In the genomic region with DNA sequence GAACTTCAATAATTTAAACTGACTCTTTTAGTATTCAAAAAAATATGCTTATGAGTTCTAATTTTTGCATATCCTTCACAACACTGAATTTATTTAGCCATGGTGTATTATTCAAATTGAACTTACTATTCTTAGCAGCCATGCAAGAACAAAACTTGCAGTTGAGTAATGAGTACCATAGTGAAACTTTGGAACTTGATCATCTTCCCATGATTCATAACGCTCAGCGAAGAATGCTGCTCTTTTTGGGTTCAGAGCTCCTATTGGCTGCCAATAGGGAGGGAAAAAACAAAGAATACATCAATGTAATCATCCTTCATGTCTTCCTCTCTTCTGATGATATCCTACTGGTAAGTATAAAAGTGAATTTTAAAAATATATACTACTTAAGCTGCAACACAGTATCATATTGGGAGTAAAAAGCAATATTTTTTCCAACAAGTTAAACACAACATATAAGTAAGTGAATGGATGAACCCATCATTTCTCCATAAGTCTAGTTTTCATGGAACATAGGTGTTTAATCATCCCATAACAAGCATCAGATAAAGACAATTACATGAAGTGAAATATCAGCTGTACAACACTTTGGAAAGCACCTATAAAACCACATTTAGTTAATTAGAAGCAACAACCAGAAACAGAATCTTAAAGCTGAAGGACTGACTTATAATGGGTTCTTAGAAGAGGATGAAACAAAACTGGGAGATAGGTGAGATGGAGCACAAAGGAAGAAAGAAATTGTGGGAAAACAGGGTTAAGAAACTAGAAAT, we compare ENCODE assay signal across 25 cellular contexts.
DNase-seq lines count a peak whose midpoint lies in the region; ATAC-seq and TF ChIP-seq lines count a peak whose summit lies in the region.
"Had no signal": no experiment of that assay in that cellular context is flagged by ENCODE, and none has a peak within 500 bp of the region (broad histone marks: within the 10 kb centered on the region; RNA-seq: fewer than 3 reads in every experiment).

No MANE protein-coding gene starts in this region.

- no peak overlapping the region for H3K4me3 Mint-ChIP-seq in activated naive CD4-positive, alpha-beta T cell treated with anti-CD3 and anti-CD28 coated beads, Interleukin-2, amount 50 U/mL, for 24 hours
- H3K4me3 Mint-ChIP-seq in activated T-helper 1 cell treated with anti-CD3 and anti-CD28 coated beads, Interleukin-12 subunit alpha, Interleukin-12 subunit beta, Interleukin-2, Interleukin-4 antibody, amounts not matched to agents 30 ng/mL and 10 ng/mL and 1 ng/mL, durations not matched to agents 14 hours and 24 hours and 36 hours, result no peak overlapping the region
- no peak overlapping the region for H3K4me3 Mint-ChIP-seq in stimulated activated effector memory CD8-positive, alpha-beta T cell treated with anti-CD3 and anti-CD28 coated beads, Interleukin-12 subunit alpha, Interleukin-12 subunit beta, amount 100 ng/mL, for 72 hours
- H3K4me3 Mint-ChIP-seq: mesothelial cell of epicardium; naive thymus-derived CD4-positive, alpha-beta T cell had no signal

- H3K9me3 ChIP-seq in esophagus squamous epithelium, result no peaks in the 10 kb centered on the region
- H3K9me3 ChIP-seq: Caco-2, MG63, testis had no signal

- ATAC-seq in HG03378 (IDR thresholded peaks at IDR 0.05; ENCODE audit: unreplicated experiment), result peak; percentile 53
- peak; percentile 99 for ATAC-seq in stimulated activated effector memory CD8-positive, alpha-beta T cell treated with anti-CD3 and anti-CD28 coated beads, Interleukin-12 subunit alpha, Interleukin-12 subunit beta, amount 100 ng/mL, for 72 hours
- ATAC-seq: left ventricle myocardium superior; naive thymus-derived CD4-positive, alpha-beta T cell had no signal

- no peaks in the 10 kb centered on the region for H3K27me3 Mint-ChIP-seq in activated naive CD4-positive, alpha-beta T cell treated with anti-CD3 and anti-CD28 coated beads, Interleukin-2, amount 50 U/mL, for 24 hours
- H3K27me3 Mint-ChIP-seq in activated T-helper 1 cell treated with anti-CD3 and anti-CD28 coated beads, Interleukin-12 subunit alpha, Interleukin-12 subunit beta, Interleukin-2, Interleukin-4 antibody, amounts not matched to agents 30 ng/mL and 10 ng/mL and 1 ng/mL, durations not matched to agents 14 hours and 24 hours and 36 hours (ENCODE audit: insufficient read depth), result no peaks in the 10 kb centered on the region
- H3K27me3 Mint-ChIP-seq: naive thymus-derived CD4-positive, alpha-beta T cell had no signal

- intact Hi-C loops in activated T-helper 1 cell treated with anti-CD3 and anti-CD28 coated beads, Interleukin-12 subunit alpha, Interleukin-12 subunit beta, Interleukin-2, Interleukin-4 antibody, amounts not matched to agents 30 ng/mL and 10 ng/mL and 1 ng/mL, durations not matched to agents 14 hours and 24 hours and 36 hours (cut with micrococcal nuclease), result loop anchor here (1.0 to 5.0 kb wide), 6 partner anchors 35 to 661 kb away; partner anchors contain the start of gene RPS3A
- intact Hi-C loops in esophagus squamous epithelium (cut with DNase I), result no loop called here

- H3K9me3 Mint-ChIP-seq in activated naive CD4-positive, alpha-beta T cell treated with anti-CD3 and anti-CD28 coated beads, Interleukin-2, amount 50 U/mL, for 24 hours, result no peaks in the 10 kb centered on the region
- no peaks in the 10 kb centered on the region for H3K9me3 Mint-ChIP-seq in activated T-helper 1 cell treated with anti-CD3 and anti-CD28 coated beads, Interleukin-12 subunit alpha, Interleukin-12 subunit beta, Interleukin-2, Interleukin-4 antibody, amounts not matched to agents 30 ng/mL and 10 ng/mL and 1 ng/mL, durations not matched to agents 14 hours and 24 hours and 36 hours
- peaks cover 2% of the 10 kb centered on the region for H3K9me3 Mint-ChIP-seq in stimulated activated effector memory CD8-positive, alpha-beta T cell treated with anti-CD3 and anti-CD28 coated beads, Interleukin-12 subunit alpha, Interleukin-12 subunit beta, amount 100 ng/mL, for 72 hours

- peaks cover 13% of the 10 kb centered on the region for H3K4me1 Mint-ChIP-seq in activated naive CD4-positive, alpha-beta T cell treated with anti-CD3 and anti-CD28 coated beads, Interleukin-2, amount 50 U/mL, for 24 hours
- peaks cover 13% of the 10 kb centered on the region for H3K4me1 Mint-ChIP-seq in activated T-helper 1 cell treated with anti-CD3 and anti-CD28 coated beads, Interleukin-12 subunit alpha, Interleukin-12 subunit beta, Interleukin-2, Interleukin-4 antibody, amounts not matched to agents 30 ng/mL and 10 ng/mL and 1 ng/mL, durations not matched to agents 14 hours and 24 hours and 36 hours (ENCODE audit: low read depth)
- H3K4me1 Mint-ChIP-seq in stimulated activated effector memory CD8-positive, alpha-beta T cell treated with anti-CD3 and anti-CD28 coated beads, Interleukin-12 subunit alpha, Interleukin-12 subunit beta, amount 100 ng/mL, for 72 hours, result peaks cover 25% of the 10 kb centered on the region
- H3K4me1 Mint-ChIP-seq: mesothelial cell of epicardium had no signal

- H3K36me3 ChIP-seq in esophagus squamous epithelium, result peaks cover 0 to 11% (median 0%) of the 10 kb centered on the region in 3 donors
- H3K36me3 ChIP-seq: brain microvascular endothelial cell, MG63 had no signal

- peak overlapping the region; percentile 1 for H3K27ac Mint-ChIP-seq in activated naive CD4-positive, alpha-beta T cell treated with anti-CD3 and anti-CD28 coated beads, Interleukin-2, amount 50 U/mL, for 24 hours
- H3K27ac Mint-ChIP-seq in activated T-helper 1 cell treated with anti-CD3 and anti-CD28 coated beads, Interleukin-12 subunit alpha, Interleukin-12 subunit beta, Interleukin-2, Interleukin-4 antibody, amounts not matched to agents 30 ng/mL and 10 ng/mL and 1 ng/mL, durations not matched to agents 14 hours and 24 hours and 36 hours, result peak overlapping the region; percentile 1
- H3K27ac Mint-ChIP-seq in stimulated activated effector memory CD8-positive, alpha-beta T cell treated with anti-CD3 and anti-CD28 coated beads, Interleukin-12 subunit alpha, Interleukin-12 subunit beta, amount 100 ng/mL, for 72 hours, result no peak overlapping the region
- H3K27ac Mint-ChIP-seq: mesothelial cell of epicardium; naive thymus-derived CD4-positive, alpha-beta T cell had no signal

- no peak for DNase-seq in activated naive CD4-positive, alpha-beta T cell treated with anti-CD3 and anti-CD28 coated beads, Interleukin-2, amount 50 U/mL, for 16 hours
- DNase-seq in activated T-helper 1 cell treated with anti-CD3 and anti-CD28 coated beads, Interleukin-12 subunit alpha, Interleukin-12 subunit beta, Interleukin-2, Interleukin-4 antibody, amounts not matched to agents 30 ng/mL and 10 ng/mL and 1 ng/mL, durations not matched to agents 14 hours and 24 hours and 36 hours (ENCODE audit: low spot score), result no peak
- no peak for DNase-seq in stimulated activated effector memory CD8-positive, alpha-beta T cell treated with anti-CD3 and anti-CD28 coated beads, Interleukin-12 subunit alpha, Interleukin-12 subunit beta, amount 100 ng/mL, for 72 hours (ENCODE audit: low spot score in 2 of 2)
- no peak for DNase-seq in DMS153 (lab: John Stamatoyannopoulos, UW)
- DNase-seq in esophagus squamous epithelium (lab: John Stamatoyannopoulos, UW), result no peak
- DNase-seq: brain microvascular endothelial cell; Caco-2; DMS79 treated with DMSO at 0.1 percent for 48 hours; dorsolateral prefrontal cortex; GF-D8; H7; islet precursor cell; left ventricle myocardium superior; MG63; naive thymus-derived CD4-positive, alpha-beta T cell; NCI-H2029 treated with DMSO at 0.1 percent for 48 hours; NCI-H2227 treated with DMSO at 0.1 percent for 48 hours; occipital lobe; SW 1271; T1000; testis had no signal

- TF ChIP-seq CTCF in esophagus squamous epithelium (IDR thresholded peaks at IDR 0.05), result no peak

- H3K27ac ChIP-seq in esophagus squamous epithelium, result no peak overlapping the region
- H3K27ac ChIP-seq: brain microvascular endothelial cell, C4-2B, dorsolateral prefrontal cortex, testis had no signal

- no peak for TF ChIP-seq POLR2A in esophagus squamous epithelium (IDR thresholded peaks at IDR 0.05)

- no peaks in the 10 kb centered on the region for H3K27me3 ChIP-seq in esophagus squamous epithelium
- H3K27me3 ChIP-seq: brain microvascular endothelial cell, dorsolateral prefrontal cortex, testis had no signal

- no peak overlapping the region for H3K4me3 ChIP-seq in esophagus squamous epithelium
- H3K4me3 ChIP-seq: dorsolateral prefrontal cortex, MG63, testis had no signal

- H3K36me3 Mint-ChIP-seq in activated naive CD4-positive, alpha-beta T cell treated with anti-CD3 and anti-CD28 coated beads, Interleukin-2, amount 50 U/mL, for 24 hours, result peaks cover 36% of the 10 kb centered on the region
- peaks cover 11% of the 10 kb centered on the region for H3K36me3 Mint-ChIP-seq in activated T-helper 1 cell treated with anti-CD3 and anti-CD28 coated beads, Interleukin-12 subunit alpha, Interleukin-12 subunit beta, Interleukin-2, Interleukin-4 antibody, amounts not matched to agents 30 ng/mL and 10 ng/mL and 1 ng/mL, durations not matched to agents 14 hours and 24 hours and 36 hours (ENCODE audit: low read depth)
- H3K36me3 Mint-ChIP-seq in stimulated activated effector memory CD8-positive, alpha-beta T cell treated with anti-CD3 and anti-CD28 coated beads, Interleukin-12 subunit alpha, Interleukin-12 subunit beta, amount 100 ng/mL, for 72 hours, result peaks cover 26% of the 10 kb centered on the region

- WGBS in esophagus squamous epithelium, 2 donors, result 78 to 98% methylated on average over 2 of the region's 2 CpGs

- no peaks in the 10 kb centered on the region for H3K4me1 ChIP-seq in esophagus squamous epithelium
- H3K4me1 ChIP-seq: Caco-2, testis had no signal
